In the genomic region with DNA sequence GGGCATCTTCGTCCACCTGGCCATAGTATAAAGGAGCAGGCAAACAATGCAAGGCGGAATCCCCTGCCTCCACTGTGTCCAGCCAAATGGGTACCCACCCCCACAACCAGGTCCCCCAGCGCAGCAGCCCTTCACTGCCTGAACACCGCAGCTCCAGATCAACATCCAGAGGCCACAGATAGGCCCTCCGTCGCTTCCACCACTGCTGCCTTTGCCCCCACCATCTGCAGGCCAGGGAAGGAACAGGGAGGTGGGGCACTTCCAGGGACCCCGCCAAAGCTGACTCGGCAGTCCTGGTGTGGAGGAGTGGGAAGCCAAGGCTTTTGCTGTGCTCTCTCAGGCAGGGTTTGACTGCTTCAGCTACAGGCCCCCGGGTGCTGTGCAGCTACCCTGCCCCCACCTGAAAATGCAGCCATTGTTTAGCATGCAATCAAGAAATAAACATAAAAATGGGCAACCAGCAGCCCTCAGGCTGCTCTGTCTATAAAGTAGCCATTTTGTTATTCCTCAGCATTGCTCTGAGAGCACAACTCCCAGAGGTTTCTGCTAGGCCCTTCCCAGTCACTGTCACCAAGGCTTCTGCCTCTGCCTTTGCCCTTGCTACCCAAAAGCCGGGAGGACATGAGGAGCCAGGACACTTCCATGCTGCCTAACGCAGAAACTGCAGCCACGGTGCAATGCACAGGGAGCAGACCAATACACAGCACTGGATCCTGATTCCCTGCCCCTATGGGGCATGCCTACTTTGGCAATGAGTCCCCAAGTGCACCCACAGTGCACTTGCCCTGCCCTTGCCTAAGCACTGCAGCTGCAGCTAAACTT, we compare ENCODE assay signal across 22 cellular contexts.
DNase-seq lines count a peak whose midpoint lies in the region; ATAC-seq, FAIRE-seq and TF ChIP-seq lines count a peak whose summit lies in the region.
"Had no signal": no experiment of that assay in that cellular context is flagged by ENCODE, and none has a peak within 500 bp of the region (broad histone marks: within the 10 kb centered on the region; RNA-seq: fewer than 3 reads in every experiment).

No MANE protein-coding gene starts in this region.

- intact Hi-C loops in HepG2 (cut with micrococcal nuclease; ENCODE audit: unreplicated experiment) (loop anchor here (1.0 kb wide), 1 partner anchor 123 kb away; no protein-coding TSS in a partner anchor), right lobe of liver (cut with DNase I) (no loop called here)
- intact Hi-C loops in activated T-helper 1 cell treated with anti-CD3 and anti-CD28 coated beads, Interleukin-12 subunit alpha, Interleukin-12 subunit beta, Interleukin-2, Interleukin-4 antibody, amounts not matched to agents 30 ng/mL and 10 ng/mL and 1 ng/mL, durations not matched to agents 14 hours and 24 hours and 36 hours (cut with micrococcal nuclease): no loop called here

- no peak for TF ChIP-seq RAD21 in HepG2 (CRISPR knock-in tag; IDR thresholded peaks at IDR 0.05)

- POLR2A ChIA-PET in HepG2 (lab: Yijun Ruan, JAX): no interaction called here

- TF ChIP-seq CTCF in HepG2 (CRISPR knock-in tag; IDR thresholded peaks at IDR 0.05): no peak
- no peak for TF ChIP-seq CTCF in right lobe of liver (IDR thresholded peaks at IDR 0.05)
- TF ChIP-seq CTCF in bronchial epithelial cell (IDR thresholded peaks at IDR 0.05; ENCODE audit: insufficient read depth, low read length, severe bottlenecking): no peak
- TF ChIP-seq CTCF in endothelial cell (IDR thresholded peaks at IDR 0.05; ENCODE audit: unreplicated experiment): no peak

- ATAC-seq in HepG2: peak; percentile 53
- ATAC-seq in right lobe of liver: no peak
- ATAC-seq: Panc1 had no signal

- no peaks in the 10 kb centered on the region for H3K4me1 Mint-ChIP-seq in endothelial cell (ENCODE audit: unreplicated experiment)
- H3K4me1 Mint-ChIP-seq in activated T-helper 1 cell treated with anti-CD3 and anti-CD28 coated beads, Interleukin-12 subunit alpha, Interleukin-12 subunit beta, Interleukin-2, Interleukin-4 antibody, amounts not matched to agents 30 ng/mL and 10 ng/mL and 1 ng/mL, durations not matched to agents 14 hours and 24 hours and 36 hours (ENCODE audit: low read depth): no peaks in the 10 kb centered on the region

- FAIRE-seq in HepG2 (lab: Jason Lieb, UNC) (no peak), bronchial epithelial cell (lab: Jason Lieb, UNC) (peak; percentile 32)

- BruUV-seq in HepG2 (replicated peaks; lab: Mats Ljungman, UMichigan): no TSS peak

- H3K9ac ChIP-seq in HepG2 (ENCODE audit: insufficient read depth, low read depth, low read length): no peak overlapping the region
- peak overlapping the region; percentile 35 for H3K9ac ChIP-seq in trophoblast cell (ENCODE audit: low read length)
- H3K9ac ChIP-seq: GM23248 had no signal

- no peak overlapping the region for H3K4me3 Mint-ChIP-seq in endothelial cell (ENCODE audit: unreplicated experiment)
- H3K4me3 Mint-ChIP-seq in activated T-helper 1 cell treated with anti-CD3 and anti-CD28 coated beads, Interleukin-12 subunit alpha, Interleukin-12 subunit beta, Interleukin-2, Interleukin-4 antibody, amounts not matched to agents 30 ng/mL and 10 ng/mL and 1 ng/mL, durations not matched to agents 14 hours and 24 hours and 36 hours: no peak overlapping the region

- H3K14ac ChIP-seq in trophoblast cell (ENCODE audit: low read length): no peak overlapping the region

- H4K8ac ChIP-seq in trophoblast cell (ENCODE audit: low read depth, low read length): no peak overlapping the region

- no peaks in the 10 kb centered on the region for H4K20me1 ChIP-seq in HepG2 (ENCODE audit: insufficient read depth, low read length)

- H3K18ac ChIP-seq in trophoblast cell (ENCODE audit: low read length): no peak overlapping the region

- H3K36me3 ChIP-seq in HepG2 (replicated peaks in 1 of 2; ENCODE audit: control insufficient read depth in 1 of 2, insufficient read depth in 2 of 2, low read length in 2 of 2) (no peaks in the 10 kb centered on the region), right lobe of liver (no peaks in the 10 kb centered on the region), bronchial epithelial cell (ENCODE audit: control insufficient read depth, insufficient read depth, low read length) (no peaks in the 10 kb centered on the region), trophoblast cell (ENCODE audit: control insufficient read depth in 1 of 2, insufficient read depth in 2 of 2, low read length in 2 of 2) (no peaks in the 10 kb centered on the region)

- CTCF ChIA-PET in HepG2 (lab: Yijun Ruan, JAX; ENCODE audit: low intra/inter-chr PET ratio, low total read pairs): no interaction called here

- DNase-seq in HepG2 (ENCODE audit: low spot score): no peak
- no peak for DNase-seq in right lobe of liver
- no peak for DNase-seq in bronchial epithelial cell (ENCODE audit: low read depth)
- DNase-seq in trophoblast cell: no peak
- no peak for DNase-seq in NOMO-1 treated with DMSO at 0.1 percent for 48 hours (lab: John Stamatoyannopoulos, UW; ENCODE audit: unreplicated experiment)
- DNase-seq in NCI-H146 (lab: John Stamatoyannopoulos, UW): no peak
- DNase-seq in endothelial cell (ENCODE audit: low spot score): no peak
- DNase-seq in activated T-helper 1 cell treated with anti-CD3 and anti-CD28 coated beads, Interleukin-12 subunit alpha, Interleukin-12 subunit beta, Interleukin-2, Interleukin-4 antibody, amounts not matched to agents 30 ng/mL and 10 ng/mL and 1 ng/mL, durations not matched to agents 14 hours and 24 hours and 36 hours (ENCODE audit: low spot score): no peak
- DNase-seq: Calu3, GM23248, Karpas-422, NCI-H1092 treated with DMSO at 0.1 percent for 48 hours, NCI-H1436, NCI-H1930, NCI-H2107, NCI-H446 treated with DMSO at 0.1 percent for 48 hours, NCI-H526, SIG-M5 had no signal

- TF ChIP-seq EP300 in HepG2 (IDR thresholded peaks at IDR 0.05; ENCODE audit: low read depth in 2 of 2, low read length in 2 of 2) (no peak), HepG2 (CRISPR knock-in tag; IDR thresholded peaks at IDR 0.05; ENCODE audit: borderline replicate concordance) (no peak)

- no peak overlapping the region for H2BK12ac ChIP-seq in trophoblast cell (ENCODE audit: low read length)

- no peak overlapping the region for H3K27ac ChIP-seq in HepG2 (ENCODE audit: extremely low read length, insufficient read depth, low read length)
- no peak overlapping the region for H3K27ac ChIP-seq in right lobe of liver
- H3K27ac ChIP-seq in trophoblast cell (ENCODE audit: low read depth, low read length): no peak overlapping the region
- H3K27ac ChIP-seq: GM23248, HL-60, RWPE1, SK-N-MC had no signal

- H3K9me3 ChIP-seq in HepG2 (ENCODE audit: low read length) (no peaks in the 10 kb centered on the region), right lobe of liver (no peaks in the 10 kb centered on the region), trophoblast cell (ENCODE audit: insufficient read depth, low read depth, low read length) (peaks cover 5% of the 10 kb centered on the region)

- no peak overlapping the region for H3K4ac ChIP-seq in trophoblast cell (ENCODE audit: low read depth, low read length)

- H3K36me3 Mint-ChIP-seq in endothelial cell (ENCODE audit: low read depth, unreplicated experiment): no peaks in the 10 kb centered on the region
- no peaks in the 10 kb centered on the region for H3K36me3 Mint-ChIP-seq in activated T-helper 1 cell treated with anti-CD3 and anti-CD28 coated beads, Interleukin-12 subunit alpha, Interleukin-12 subunit beta, Interleukin-2, Interleukin-4 antibody, amounts not matched to agents 30 ng/mL and 10 ng/mL and 1 ng/mL, durations not matched to agents 14 hours and 24 hours and 36 hours (ENCODE audit: low read depth)

- no peaks in the 10 kb centered on the region for H3K9me3 Mint-ChIP-seq in endothelial cell (ENCODE audit: unreplicated experiment)
- no peaks in the 10 kb centered on the region for H3K9me3 Mint-ChIP-seq in activated T-helper 1 cell treated with anti-CD3 and anti-CD28 coated beads, Interleukin-12 subunit alpha, Interleukin-12 subunit beta, Interleukin-2, Interleukin-4 antibody, amounts not matched to agents 30 ng/mL and 10 ng/mL and 1 ng/mL, durations not matched to agents 14 hours and 24 hours and 36 hours

- H3K4me2 ChIP-seq in HepG2 (ENCODE audit: low read depth, low read length) (no peak overlapping the region), trophoblast cell (ENCODE audit: low read length) (no peak overlapping the region)

- H3K27me3 ChIP-seq in HepG2 (ENCODE audit: control insufficient read depth in 1 of 2, insufficient read depth in 2 of 2, low read length in 2 of 2) (no peaks in the 10 kb centered on the region), right lobe of liver (no peaks in the 10 kb centered on the region), bronchial epithelial cell (ENCODE audit: control insufficient read depth, insufficient read depth, low read length) (no peaks in the 10 kb centered on the region), trophoblast cell (ENCODE audit: insufficient read depth, low read length) (no peaks in the 10 kb centered on the region)

- H3K79me2 ChIP-seq in HepG2 (ENCODE audit: insufficient read depth, low read length): no peaks in the 10 kb centered on the region
- H3K79me2 ChIP-seq in trophoblast cell (ENCODE audit: control insufficient read depth, insufficient read depth, low read length, poor library complexity): no peaks in the 10 kb centered on the region

- no peak overlapping the region for H4K91ac ChIP-seq in trophoblast cell (ENCODE audit: low read depth, low read length)

- no peaks in the 10 kb centered on the region for H3K79me1 ChIP-seq in trophoblast cell (ENCODE audit: low read length)

- peak overlapping the region; percentile 56 for H3K23ac ChIP-seq in trophoblast cell (ENCODE audit: low read length)

- TF ChIP-seq POLR2A in HepG2 (IDR thresholded peaks at IDR 0.05; ENCODE audit: insufficient read depth in 1 of 2, low read depth in 2 of 2, low read length in 2 of 2) (no peak), right lobe of liver (IDR thresholded peaks at IDR 0.05) (no peak)

- no peak overlapping the region for H2BK5ac ChIP-seq in trophoblast cell (ENCODE audit: low read depth, low read length, poor library complexity)

- 47% methylated on average over 4 of the region's 12 CpGs for WGBS in HepG2 (ENCODE audit: low lambda C conversion rate)
- WGBS in right lobe of liver (ENCODE audit: insufficient coverage, low coverage, low lambda C conversion rate, missing lambda C conversion rate): 60% methylated on average over 4 of the region's 12 CpGs
- WGBS in trophoblast cell (ENCODE audit: extremely low coverage, insufficient coverage, insufficient read length): no CpG with 5 or more reads among the region's 12 CpGs

- H2AFZ ChIP-seq in HepG2 (ENCODE audit: low read length): no peak overlapping the region
- H2AFZ ChIP-seq in trophoblast cell (ENCODE audit: insufficient read depth, low read length, poor library complexity): no peak overlapping the region
- H2AFZ ChIP-seq: GM23248 had no signal

- no peak overlapping the region for H3K27ac Mint-ChIP-seq in endothelial cell (ENCODE audit: unreplicated experiment)
- H3K27ac Mint-ChIP-seq in activated T-helper 1 cell treated with anti-CD3 and anti-CD28 coated beads, Interleukin-12 subunit alpha, Interleukin-12 subunit beta, Interleukin-2, Interleukin-4 antibody, amounts not matched to agents 30 ng/mL and 10 ng/mL and 1 ng/mL, durations not matched to agents 14 hours and 24 hours and 36 hours: no peak overlapping the region

- H3K4me1 ChIP-seq in HepG2 (ENCODE audit: insufficient read depth, low read length) (no peaks in the 10 kb centered on the region), right lobe of liver (no peaks in the 10 kb centered on the region), trophoblast cell (ENCODE audit: control insufficient read depth in 1 of 2, insufficient read depth in 2 of 2, low read length in 2 of 2) (no peaks in the 10 kb centered on the region)

- H3K4me3 ChIP-seq in HepG2 (replicated peaks in 1 of 3; ENCODE audit: insufficient read depth in 1 of 3, low read depth in 2 of 3, low read length in 3 of 3) (no peak overlapping the region), right lobe of liver (no peak overlapping the region), bronchial epithelial cell (ENCODE audit: low read depth, low read length) (no peak overlapping the region), trophoblast cell (ENCODE audit: low read depth, low read length) (no peak overlapping the region)
- H3K4me3 ChIP-seq: GM23248, SK-N-MC had no signal

- H2BK120ac ChIP-seq in trophoblast cell (ENCODE audit: insufficient read depth, low read length, poor library complexity): no peak overlapping the region

- H2AK5ac ChIP-seq in trophoblast cell (ENCODE audit: low read length): no peak overlapping the region

- peaks cover 2% of the 10 kb centered on the region for H3K27me3 Mint-ChIP-seq in endothelial cell (ENCODE audit: unreplicated experiment)
- peaks cover 2% of the 10 kb centered on the region for H3K27me3 Mint-ChIP-seq in activated T-helper 1 cell treated with anti-CD3 and anti-CD28 coated beads, Interleukin-12 subunit alpha, Interleukin-12 subunit beta, Interleukin-2, Interleukin-4 antibody, amounts not matched to agents 30 ng/mL and 10 ng/mL and 1 ng/mL, durations not matched to agents 14 hours and 24 hours and 36 hours (ENCODE audit: insufficient read depth)

- H4K12ac ChIP-seq in trophoblast cell (ENCODE audit: low read depth, low read length): no peak overlapping the region

- in situ Hi-C loops in HepG2 (cut with HindIII; ENCODE audit: extremely low pct_ligation_motif_present, low pct_unique_long_range_greater_than_20kb): no loop called here
